In genomic region chr19:47022541-47023447, GRCh38 we compare ENCODE assay signal across 1 cellular context.
TF ChIP-seq lines count a peak whose summit lies in the region.

No MANE protein-coding gene starts in this region.

TF ChIP-seq in SK-N-SH treated with all-trans-retinoic acid at 6 μM for 48 hours, 23 proteins besides CTCF, POLR2A, EP300 and RAD21 (continued from another document):
- TF ChIP-seq, protein P1, sequence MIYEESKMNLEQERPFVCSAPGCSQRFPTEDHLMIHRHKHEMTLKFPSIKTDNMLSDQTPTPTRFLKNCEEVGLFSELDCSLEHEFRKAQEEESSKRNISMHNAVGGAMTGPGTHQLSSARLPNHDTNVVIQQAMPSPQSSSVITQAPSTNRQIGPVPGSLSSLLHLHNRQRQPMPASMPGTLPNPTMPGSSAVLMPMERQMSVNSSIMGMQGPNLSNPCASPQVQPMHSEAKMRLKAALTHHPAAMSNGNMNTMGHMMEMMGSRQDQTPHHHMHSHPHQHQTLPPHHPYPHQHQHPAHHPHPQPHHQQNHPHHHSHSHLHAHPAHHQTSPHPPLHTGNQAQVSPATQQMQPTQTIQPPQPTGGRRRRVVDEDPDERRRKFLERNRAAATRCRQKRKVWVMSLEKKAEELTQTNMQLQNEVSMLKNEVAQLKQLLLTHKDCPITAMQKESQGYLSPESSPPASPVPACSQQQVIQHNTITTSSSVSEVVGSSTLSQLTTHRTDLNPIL (CRISPR knock-in tag; IDR thresholded peaks at IDR 0.05; ENCODE audit: low read depth): no peak
- no peak for TF ChIP-seq PATZ1 (CRISPR knock-in tag; IDR thresholded peaks at IDR 0.05; ENCODE audit: borderline replicate concordance)
- no peak for TF ChIP-seq GLIS3 (CRISPR knock-in tag; IDR thresholded peaks at IDR 0.05)
